Comparison of ENCODE assay signal across 22 cellular contexts in genomic region chr5:106386287-106386686, GRCh38.
"Had no signal": no experiment of that assay in that cellular context is flagged by ENCODE, and none has a peak within 500 bp of the region (broad histone marks: within the 10 kb centered on the region; RNA-seq: fewer than 3 reads in every experiment).

No MANE protein-coding gene starts in this region.

- FAIRE-seq: endometrium, endothelial cell of umbilical vein, frontal cortex, islet of Langerhans, keratinocyte had no signal

- DNase-seq: colonic mucosa; cortex of kidney; effector CD8-positive, alpha-beta T cell; effector memory CD8-positive, alpha-beta T cell; endodermal cell; foreskin keratinocyte; heart right ventricle; hippocampal formation; left cardiac atrium; left lung; left ventricle myocardium superior; lower lobe of right lung; mesenchymal stem cell; mucosa of descending colon; naive B cell had no signal

- ATAC-seq: effector memory CD8-positive, alpha-beta T cell; foreskin keratinocyte; gastroesophageal sphincter; heart right ventricle; left cardiac atrium; left lung; left ventricle myocardium superior; lower lobe of right lung; mucosa of descending colon had no signal

- H3K27me3 ChIP-seq: colonic mucosa, esophagus muscularis mucosa, foreskin keratinocyte, gastroesophageal sphincter, heart right ventricle, left lung had no signal

- H3K9me3 ChIP-seq: colonic mucosa, esophagus muscularis mucosa, gastroesophageal sphincter, heart right ventricle, left lung, mucosa of descending colon had no signal

- H3K27ac ChIP-seq: colonic mucosa, esophagus muscularis mucosa, foreskin keratinocyte, gastroesophageal sphincter, heart right ventricle, left lung, lower lobe of right lung had no signal

- H3K36me3 ChIP-seq: colonic mucosa, esophagus muscularis mucosa, gastroesophageal sphincter, heart right ventricle, left lung, lower lobe of right lung had no signal

- H3K4me1 ChIP-seq: colonic mucosa, esophagus muscularis mucosa, foreskin keratinocyte, gastroesophageal sphincter, heart right ventricle, left lung, lower lobe of right lung had no signal

- H3K4me3 ChIP-seq: colonic mucosa, esophagus muscularis mucosa, gastroesophageal sphincter, heart right ventricle, left lung, lower lobe of right lung, mucosa of descending colon had no signal
